In genomic region chrX:44898411-44899221, GRCh38 we compare ENCODE assay signal across 13 cellular contexts. TPM values are rescaled to one million over a fixed set of nuclear protein-coding genes. Genes with fewer than 3 reads are reported as not detected.
DNase-seq lines count a peak whose midpoint lies in the region; ATAC-seq, FAIRE-seq and TF ChIP-seq lines count a peak whose summit lies in the region.
"Had no signal": no experiment of that assay in that cellular context is flagged by ENCODE, and none has a peak within 500 bp of the region (broad histone marks: within the 10 kb centered on the region; RNA-seq: fewer than 3 reads in every experiment).

No MANE protein-coding gene starts in this region.

- H3K27me3 Mint-ChIP-seq in T-helper 17 cell, result no peaks in the 10 kb centered on the region

- H3K4me3 Mint-ChIP-seq in T-helper 17 cell, result peak overlapping the region; percentile 36

- H3K27ac Mint-ChIP-seq in T-helper 17 cell, result no peak overlapping the region

- H3K4me1 ChIP-seq in HEK293 (ENCODE audit: control insufficient read depth, insufficient read depth, low read length), result peaks cover 14% of the 10 kb centered on the region

- CTCF ChIA-PET in HEK293 (lab: Yijun Ruan, JAX) (interaction anchor here (0.7 kb wide), 1 partner anchor 115 kb away, joined by 3 read pairs; no protein-coding TSS in a partner anchor), HEK293T (lab: Yijun Ruan, JAX) (interaction anchor here (0.6 to 1.1 kb wide), 3 partner anchors 22 to 276 kb away, joined by 3 to 4 read pairs (median 3); no protein-coding TSS in a partner anchor)

- H3K36me3 ChIP-seq in HEK293 (ENCODE audit: control insufficient read depth in 2 of 2, insufficient read depth in 1 of 2, low read length in 2 of 2), result peaks cover 0 to 3% of the 10 kb centered on the region in 2 experiments; a peak in 2 of 3 replicates
- H3K36me3 ChIP-seq: right atrium auricular region, vagina had no signal

- no peak for TF ChIP-seq POLR2A in GM12891 (IDR thresholded peaks at IDR 0.05; ENCODE audit: low read depth, low read length)

- DNase-seq in GM12891 (ENCODE audit: insufficient read length, low spot score), result no peak
- DNase-seq in T-helper 17 cell, result no peak
- DNase-seq in left lobe of liver (ENCODE audit: low spot score), result no peak
- no peak for DNase-seq in DMS114 treated with DMSO at 0.1 percent for 48 hours (lab: John Stamatoyannopoulos, UW; ENCODE audit: unreplicated experiment)
- DNase-seq in HEK293T (ENCODE audit: extremely low spot score), result no peak
- no peak for DNase-seq in NCI-H1417 treated with DMSO at 0.1 percent for 48 hours (lab: John Stamatoyannopoulos, UW)
- DNase-seq: activated CD8-positive, alpha-beta memory T cell treated with anti-CD3 and anti-CD28 coated beads, Interleukin-2, amount 50 U/mL, for 4 hours had no signal

- peak; percentile 87 for FAIRE-seq in GM12891 (lab: Jason Lieb, UNC)

- no peak overlapping the region for H3K27ac ChIP-seq in HEK293 (ENCODE audit: extremely low read depth, low read depth, low read length)
- H3K27ac ChIP-seq: KMS-11, right atrium auricular region, vagina had no signal

- no peak for TF ChIP-seq CTCF in HEK293 (tag by site-specific recombination; IDR thresholded peaks at IDR 0.05)

- H3K4me3 ChIP-seq in HEK293 (ENCODE audit: low read depth, low read length), result no peak overlapping the region
- H3K4me3 ChIP-seq: right atrium auricular region, vagina had no signal

- POLR2A ChIA-PET in HEK293 (lab: Yijun Ruan, JAX), result interaction anchor here (0.5 to 1.0 kb wide), 5 partner anchors 11 to 220 kb away, joined by 3 to 8 read pairs (median 3); partner anchors contain the start of gene KDM6A
- POLR2A ChIA-PET in HEK293T (lab: Yijun Ruan, JAX), result interaction anchor here (0.6 to 1.1 kb wide), 3 partner anchors 26 to 180 kb away, joined by 3 to 5 read pairs (median 3); partner anchors contain the start of gene KDM6A

- no peaks in the 10 kb centered on the region for H3K9me3 ChIP-seq in HEK293 (ENCODE audit: control insufficient read depth, insufficient read depth, low read depth, low read length)
- no peaks in the 10 kb centered on the region for H3K9me3 ChIP-seq in T-helper 17 cell (ENCODE audit: control insufficient read depth, low read length, poor library complexity, severe bottlenecking)
- H3K9me3 ChIP-seq: vagina had no signal

- ATAC-seq in T-helper 17 cell (peak; percentile 59), left lobe of liver (peak; percentile 68), HG02798 (IDR thresholded peaks at IDR 0.05; ENCODE audit: poor library complexity, unreplicated experiment) (no peak)

- H3K4me1 Mint-ChIP-seq in T-helper 17 cell, result peaks cover 20% of the 10 kb centered on the region

- no peaks in the 10 kb centered on the region for H3K36me3 Mint-ChIP-seq in T-helper 17 cell (ENCODE audit: low read depth)

TF ChIP-seq in GM12891, 5 proteins besides CTCF, POLR2A, EP300 and RAD21:
- TF ChIP-seq SPI1 (IDR thresholded peaks at IDR 0.05; ENCODE audit: low read depth, low read length), result no peak
- TF ChIP-seq POU2F2 (IDR thresholded peaks at IDR 0.05; ENCODE audit: low read depth, low read length), result no peak
- no peak for TF ChIP-seq PAX5 (IDR thresholded peaks at IDR 0.05; ENCODE audit: insufficient read depth, low read length, severe bottlenecking)
- TF ChIP-seq POLR2AphosphoS5 (IDR thresholded peaks at IDR 0.05; ENCODE audit: low read depth, low read length), result no peak
- no peak for TF ChIP-seq TAF1 (IDR thresholded peaks at IDR 0.05; ENCODE audit: low read depth, low read length)

TF ChIP-seq in HEK293, 187 proteins besides CTCF, POLR2A, EP300 and RAD21 (continues in another document):
- peak; percentile 87 for TF ChIP-seq ZSCAN4 (tag by site-specific recombination; IDR thresholded peaks at IDR 0.05)
- TF ChIP-seq ZNF529 (tag by site-specific recombination; IDR thresholded peaks at IDR 0.05; ENCODE audit: insufficient replicate concordance), result no peak
- TF ChIP-seq PRDM4 (tag by site-specific recombination; IDR thresholded peaks at IDR 0.05), result no peak
- peak; percentile 56 for TF ChIP-seq EGR2 (tag by site-specific recombination; IDR thresholded peaks at IDR 0.05; ENCODE audit: low read depth)
- peak; percentile 62; the same call in 1 of the 2 replicates for TF ChIP-seq KLF1 (tag by site-specific recombination; IDR thresholded peaks at IDR 0.05)

TF ChIP-seq in HEK293T, 16 proteins besides CTCF, POLR2A, EP300 and RAD21:
- TF ChIP-seq ARNT (IDR thresholded peaks at IDR 0.05) (no peak), BHLHE40 (IDR thresholded peaks at IDR 0.05; ENCODE audit: borderline replicate concordance) (no peak), ZNF384 (IDR thresholded peaks at IDR 0.05) (no peak), L3MBTL2 (conservative IDR thresholded peaks at IDR 0.05) (no peak), ELF4 (IDR thresholded peaks at IDR 0.05) (no peak), FOXM1 (IDR thresholded peaks at IDR 0.05; ENCODE audit: borderline replicate concordance) (no peak), TARDBP (IDR thresholded peaks at IDR 0.05) (no peak), SUZ12 (IDR thresholded peaks at IDR 0.05) (no peak), FOXA1 (IDR thresholded peaks at IDR 0.05) (no peak), SP1 (IDR thresholded peaks at IDR 0.05) (no peak), HDGF (IDR thresholded peaks at IDR 0.05; ENCODE audit: borderline replicate concordance) (no peak), FOXK2 (IDR thresholded peaks at IDR 0.05) (no peak), PKNOX1 (IDR thresholded peaks at IDR 0.05) (no peak), CTBP1 (IDR thresholded peaks at IDR 0.05; ENCODE audit: borderline replicate concordance) (no peak), LEF1 (IDR thresholded peaks at IDR 0.05; ENCODE audit: borderline replicate concordance) (no peak), NFRKB (IDR thresholded peaks at IDR 0.05) (no peak)

RNA-seq across cellular contexts. Expression of gene KDM6A, which starts 25.6 kb away (rescaled TPM):
- polyA plus RNA-seq in GM12891 (2012; ENCODE audit: low read depth, missing spikeins), result 7.3 TPM
- total RNA-seq in T-helper 17 cell, result 10 to 100 TPM; 53.9 to 60.7 TPM
- 8.4 TPM for total RNA-seq in left lobe of liver

RNA-seq across cellular contexts. Expression of gene DUSP21, which starts 54.8 kb away (rescaled TPM):
- not detected for polyA plus RNA-seq in GM12891 (2012; ENCODE audit: low read depth, missing spikeins)
- total RNA-seq in T-helper 17 cell, result not detected
- total RNA-seq in left lobe of liver, result not detected
- total RNA-seq: glomerular endothelial cell, right atrium auricular region, vagina had no signal
